Comparison of ENCODE assay signal across 24 cellular contexts in genomic region chr17:44749076-44750020, GRCh38. TPM values are rescaled to one million over a fixed set of nuclear protein-coding genes. Genes with fewer than 3 reads are reported as not detected.
DNase-seq lines count a peak whose midpoint lies in the region; ATAC-seq, FAIRE-seq and TF ChIP-seq lines count a peak whose summit lies in the region.
"Had no signal": no experiment of that assay in that cellular context is flagged by ENCODE, and none has a peak within 500 bp of the region (broad histone marks: within the 10 kb centered on the region; RNA-seq: fewer than 3 reads in every experiment).

No MANE protein-coding gene starts in this region.

- H3K4me1 Mint-ChIP-seq in CD4-positive, alpha-beta memory T cell = no peaks in the 10 kb centered on the region
- H3K4me1 Mint-ChIP-seq: activated naive CD8-positive, alpha-beta T cell treated with anti-CD3 and anti-CD28 coated beads for 36 hours; activated T-helper 17 cell treated with anti-CD3 and anti-CD28 coated beads, Interleukin-2, amount 50 U/mL, for 72 hours; WTC11 had no signal

- H3K4me2 ChIP-seq in K562 (ENCODE audit: insufficient read depth, low read length) (no peak overlapping the region), neuronal stem cell (ENCODE audit: insufficient read depth, low read length, poor library complexity, severe bottlenecking) (no peak overlapping the region)
- H3K4me2 ChIP-seq: A549 had no signal

- H3K27ac Mint-ChIP-seq in CD4-positive, alpha-beta memory T cell = no peak overlapping the region
- H3K27ac Mint-ChIP-seq: activated naive CD8-positive, alpha-beta T cell treated with anti-CD3 and anti-CD28 coated beads for 36 hours; WTC11 had no signal

- no peaks in the 10 kb centered on the region for H3K79me2 ChIP-seq in K562 (ENCODE audit: control insufficient read depth, insufficient read depth, low read length)

- TF ChIP-seq CTCF in K562 (IDR thresholded peaks at IDR 0.05 in 2 of 3, conservative IDR thresholded peaks at IDR 0.05 in 1 of 3; ENCODE audit: insufficient read depth in 2 of 3, low read depth in 1 of 3, low read length in 3 of 3) = no peak
- no peak for TF ChIP-seq CTCF in heart left ventricle (IDR thresholded peaks at IDR 0.05)

- peaks cover 56% of the 10 kb centered on the region; the same call in 2 of the 3 replicates for H3K36me3 ChIP-seq in K562 (ENCODE audit: control insufficient read depth, insufficient read depth, low read length)
- H3K36me3 ChIP-seq in heart left ventricle = peaks cover 0 to 24% (median 0%) of the 10 kb centered on the region in 9 donors
- peaks cover 30 to 66% of the 10 kb centered on the region in 2 donors for H3K36me3 ChIP-seq in neuronal stem cell (replicated peaks in 1 of 2; ENCODE audit: control insufficient read depth in 2 of 2, insufficient read depth in 2 of 2, low read length in 2 of 2)
- no peaks in the 10 kb centered on the region for H3K36me3 ChIP-seq in CD4-positive, alpha-beta memory T cell (ENCODE audit: insufficient read depth, low read length)
- H3K36me3 ChIP-seq: brain microvascular endothelial cell had no signal

- H2BK5ac ChIP-seq in neuronal stem cell (ENCODE audit: low read length) = no peak overlapping the region

- H2BK12ac ChIP-seq in neuronal stem cell (ENCODE audit: low read length) = no peak overlapping the region

- in situ Hi-C loops in G401 (cut with HindIII; ENCODE audit: low sequenced_read_pairs) = no loop called here
- in situ Hi-C loops in K562 (cut with MboI) = no loop called here

- H3K27me3 ChIP-seq in K562 (ENCODE audit: control insufficient read depth in 2 of 2, insufficient read depth in 2 of 2, low read length in 2 of 2) (no peaks in the 10 kb centered on the region), heart left ventricle (no peaks in the 10 kb centered on the region), neuronal stem cell (ENCODE audit: control insufficient read depth in 3 of 3, insufficient read depth in 3 of 3, low read depth in 1 of 3, low read length in 3 of 3) (no peaks in the 10 kb centered on the region)
- no peaks in the 10 kb centered on the region for H3K27me3 ChIP-seq in CD4-positive, alpha-beta memory T cell (ENCODE audit: insufficient read depth, low read length)
- H3K27me3 ChIP-seq: BE2C, brain microvascular endothelial cell had no signal

- no peak for TF ChIP-seq RAD21 in K562 (CRISPR knock-in tag; conservative IDR thresholded peaks at IDR 0.05 in 1 of 2, IDR thresholded peaks at IDR 0.05 in 1 of 2)

- H3K9ac ChIP-seq in K562 (ENCODE audit: insufficient read depth in 1 of 2, low read depth in 2 of 2, low read length in 2 of 2) = peak overlapping the region in 1 of 2 experiments; percentile 40; a peak in 2 of 4 replicates
- H3K9ac ChIP-seq in neuronal stem cell (ENCODE audit: low read depth, low read length, poor library complexity) = no peak overlapping the region
- H3K9ac ChIP-seq: GM23248 had no signal

- H3K36me3 Mint-ChIP-seq in CD4-positive, alpha-beta memory T cell = peaks cover 3 to 7% of the 10 kb centered on the region in 2 donors

- FAIRE-seq in K562 (lab: Jason Lieb, UNC) = no peak
- FAIRE-seq: A549, islet of Langerhans had no signal

- intact Hi-C loops in K562 (cut with micrococcal nuclease) (no loop called here), heart left ventricle (cut with DNase I) (loop anchor here in 1 of 10 donors (10.0 kb wide), 1 partner anchor 55 kb away; no protein-coding TSS in a partner anchor)
- intact Hi-C loops in CD4-positive, alpha-beta memory T cell (cut with micrococcal nuclease) = no loop called here

- no peaks in the 10 kb centered on the region for H3K9me3 ChIP-seq in K562 (replicated peaks; ENCODE audit: control insufficient read depth, insufficient read depth, low read depth, low read length)
- H3K9me3 ChIP-seq in heart left ventricle = no peaks in the 10 kb centered on the region
- no peaks in the 10 kb centered on the region for H3K9me3 ChIP-seq in neuronal stem cell (replicated peaks in 1 of 2; ENCODE audit: control insufficient read depth in 2 of 2, insufficient read depth in 1 of 2, low read depth in 1 of 2, low read length in 2 of 2)
- H3K9me3 ChIP-seq in CD4-positive, alpha-beta memory T cell (ENCODE audit: control insufficient read depth in 1 of 2, low read length in 2 of 2) = no peaks in the 10 kb centered on the region
- H3K9me3 ChIP-seq: A549, BE2C, Caco-2 had no signal

- WGBS in K562 (ENCODE audit: insufficient coverage, low coverage, missing lambda C conversion rate) = 84% methylated on average over 11 of the region's 19 CpGs
- WGBS in heart left ventricle, 4 donors = 53 to 70% (median 64%) methylated on average over 12 to 19 of the region's 19 CpGs
- WGBS in neuronal stem cell (ENCODE audit: extremely low coverage in 2 of 2, insufficient read length in 2 of 2, insufficient replicate concordance in 1 of 2), 2 donors = no CpG with 5 or more reads among the region's 19 CpGs

- TF ChIP-seq EP300 in K562 (IDR thresholded peaks at IDR 0.05; ENCODE audit: low read length) = no peak

- CTCF ChIA-PET in K562 (lab: Yijun Ruan, JAX; ENCODE audit: low intra/inter-chr PET ratio) = no interaction called here
- CTCF ChIA-PET in CD4-positive, alpha-beta memory T cell (lab: Charles Lee; ENCODE audit: partially characterized antibody) = interaction anchor here (0.9 to 1.1 kb wide), 2 partner anchors 29 to 37 kb away, joined by 3 read pairs; no protein-coding TSS in a partner anchor

- H3K27ac ChIP-seq in K562 (ENCODE audit: extremely low read depth, low read depth, low read length) (no peak overlapping the region), heart left ventricle (peak overlapping the region in 5 of 12 donors; percentile 33 to 53 (median 41)), neuronal stem cell (replicated peaks; ENCODE audit: low read length) (no peak overlapping the region)
- no peak overlapping the region for H3K27ac ChIP-seq in CD4-positive, alpha-beta memory T cell (ENCODE audit: low read depth, low read length)
- H3K27ac ChIP-seq: A549, brain microvascular endothelial cell, epithelial cell of prostate, GM23248 had no signal

- peak overlapping the region; percentile 38 for H3K14ac ChIP-seq in neuronal stem cell (ENCODE audit: low read length)

- H3K23ac ChIP-seq in neuronal stem cell (ENCODE audit: low read depth, low read length, poor library complexity) = no peak overlapping the region

- H4K20me1 ChIP-seq in K562 (replicated peaks; ENCODE audit: control insufficient read depth, insufficient read depth, low read length) = peaks cover 4% of the 10 kb centered on the region; the same call in 1 of the 2 replicates

- ATAC-seq in K562 (no peak), heart left ventricle (peak in 3 of 4 donors; percentile 54 to 64 (median 58))
- ATAC-seq: activated T-helper 17 cell treated with anti-CD3 and anti-CD28 coated beads, Interleukin-2, amount 50 U/mL, for 72 hours; WTC11 had no signal

- H3K4me3 ChIP-seq in K562 = no peak overlapping the region
- peak overlapping the region in 9 of 12 donors; percentile 7 to 45 (median 29) for H3K4me3 ChIP-seq in heart left ventricle
- no peak overlapping the region for H3K4me3 ChIP-seq in neuronal stem cell (ENCODE audit: low read length in 2 of 2)
- H3K4me3 ChIP-seq in CD4-positive, alpha-beta memory T cell (ENCODE audit: low read length in 2 of 2) = no peak overlapping the region
- H3K4me3 ChIP-seq: A549, GM23248, lung had no signal

- no peak overlapping the region for H4K8ac ChIP-seq in neuronal stem cell (ENCODE audit: low read depth, low read length)

- no peak overlapping the region for H3K18ac ChIP-seq in neuronal stem cell (ENCODE audit: low read length)

- peak; percentile 72 for DNase-seq in G401 (ENCODE audit: low spot score)
- no peak for DNase-seq in K562 (ENCODE audit: extremely low read depth in 1 of 4, low spot score in 3 of 4)
- peak in 1 of 5 donors; percentile 35 for DNase-seq in heart left ventricle
- DNase-seq in neuronal stem cell (ENCODE audit: low spot score) = no peak
- no peak for DNase-seq in NCI-H2196 treated with DMSO at 0.1 percent for 48 hours (lab: John Stamatoyannopoulos, UW; ENCODE audit: unreplicated experiment)
- DNase-seq in CD4-positive, alpha-beta memory T cell = no peak
- DNase-seq in superior temporal gyrus (ENCODE audit: extremely low spot score) = no peak
- no peak for DNase-seq in HuH-7.5 (ENCODE audit: low spot score)
- DNase-seq: activated CD8-positive, alpha-beta memory T cell treated with anti-CD3 and anti-CD28 coated beads, Interleukin-2, amount 50 U/mL, for 4 hours; activated naive CD8-positive, alpha-beta T cell treated with anti-CD3 and anti-CD28 coated beads for 36 hours; BE2C; brain microvascular endothelial cell; Caco-2; GM23248; MM.1S; NCI-H146; NCI-H2171; RPMI8226 had no signal

- H4K91ac ChIP-seq in neuronal stem cell (ENCODE audit: low read depth, low read length, poor library complexity) = no peak overlapping the region

- peaks cover 3% of the 10 kb centered on the region for H3K9me1 ChIP-seq in K562 (ENCODE audit: control insufficient read depth, insufficient read depth, low read length)

- H3K4ac ChIP-seq in neuronal stem cell (ENCODE audit: low read length) = no peak overlapping the region

- no peak overlapping the region for H3K4me3 Mint-ChIP-seq in CD4-positive, alpha-beta memory T cell
- H3K4me3 Mint-ChIP-seq: activated naive CD8-positive, alpha-beta T cell treated with anti-CD3 and anti-CD28 coated beads for 36 hours; activated T-helper 17 cell treated with anti-CD3 and anti-CD28 coated beads, Interleukin-2, amount 50 U/mL, for 72 hours; WTC11 had no signal

- H2BK15ac ChIP-seq in neuronal stem cell (ENCODE audit: low read length) = no peak overlapping the region

- H2BK120ac ChIP-seq in neuronal stem cell (ENCODE audit: low read depth, low read length) = no peak overlapping the region

- H2AK5ac ChIP-seq in neuronal stem cell (ENCODE audit: low read depth, low read length) = no peak overlapping the region

- BruUV-seq in K562 (replicated peaks; lab: Mats Ljungman, UMichigan) = no TSS peak

- peaks cover 24 to 32% of the 10 kb centered on the region in 2 experiments for H3K4me1 ChIP-seq in K562 (replicated peaks in 1 of 2; ENCODE audit: control insufficient read depth in 2 of 2, insufficient read depth in 2 of 2, low read length in 2 of 2)
- peaks cover 0 to 18% (median 2%) of the 10 kb centered on the region in 12 donors for H3K4me1 ChIP-seq in heart left ventricle
- H3K4me1 ChIP-seq in neuronal stem cell (ENCODE audit: control insufficient read depth in 2 of 2, insufficient read depth in 1 of 2, low read depth in 1 of 2, low read length in 2 of 2) = no peaks in the 10 kb centered on the region
- no peaks in the 10 kb centered on the region for H3K4me1 ChIP-seq in CD4-positive, alpha-beta memory T cell (ENCODE audit: insufficient read depth, low read length)
- H3K4me1 ChIP-seq: A549, BE2C, Caco-2 had no signal

- no peak overlapping the region for H2AFZ ChIP-seq in K562 (ENCODE audit: low read depth, low read length)
- no peak overlapping the region for H2AFZ ChIP-seq in neuronal stem cell (ENCODE audit: low read length)
- H2AFZ ChIP-seq: GM23248 had no signal

- peaks cover 1 to 3% of the 10 kb centered on the region in 2 donors for H3K27me3 Mint-ChIP-seq in CD4-positive, alpha-beta memory T cell

- no peaks in the 10 kb centered on the region for H3K79me1 ChIP-seq in neuronal stem cell (ENCODE audit: low read depth, low read length)

- POLR2A ChIA-PET in K562 (lab: Yijun Ruan, JAX) = interaction anchor here (0.6 to 1.3 kb wide), 2 partner anchors 10 to 12 kb away, joined by 3 to 5 read pairs; no protein-coding TSS in a partner anchor
- POLR2A ChIA-PET in CD4-positive, alpha-beta memory T cell (lab: Charles Lee; ENCODE audit: partially characterized antibody) = interaction anchor here (1.2 kb wide), 1 partner anchor 41 kb away, joined by 3 read pairs; the partner anchor contains the start of gene DBF4B

- H3K9me3 Mint-ChIP-seq in CD4-positive, alpha-beta memory T cell = no peaks in the 10 kb centered on the region
- H3K9me3 Mint-ChIP-seq: activated naive CD8-positive, alpha-beta T cell treated with anti-CD3 and anti-CD28 coated beads for 36 hours; activated T-helper 17 cell treated with anti-CD3 and anti-CD28 coated beads, Interleukin-2, amount 50 U/mL, for 72 hours had no signal

- TF ChIP-seq POLR2A in K562 (conservative IDR thresholded peaks at IDR 0.05) = no peak
- TF ChIP-seq POLR2A in heart left ventricle (IDR thresholded peaks at IDR 0.05) = no peak

RNA-seq across cellular contexts. Expression of gene ADAM11, which starts 9.4 kb away (rescaled TPM):
- total RNA-seq in G401 (2014; rRNA removed; shearing (Covaris generic)) = 16.4 and 21.6 TPM in 2 replicates
- total RNA-seq in K562 (2011; cell fraction: chromatin; rRNA removed; ENCODE audit: low replicate concordance) = 1.0 and 1.4 TPM in 2 replicates
- total RNA-seq in K562 (2011; cell fraction: nucleolus; rRNA removed) = 1.6 and 2.0 TPM in 2 replicates
- total RNA-seq in K562 (2011; cell fraction: nucleoplasm; rRNA removed) = 0.22 and 0.76 TPM in 2 replicates
- total RNA-seq in K562 (2014; rRNA removed) = 0.14 and 0.41 TPM in 2 replicates
- not detected in 2 replicates for total RNA-seq in K562 (2014; rRNA removed; fragmentation: Illumina TruSeq; extraction: Trizol)
- total RNA-seq in K562 (2015; rRNA removed; fragmentation: Illumina TruSeq; extraction: Trizol) = 0.04 TPM in 2 replicates
- total RNA-seq in K562 (2021) = 0.18 and 0.31 TPM in 2 replicates
- 0.15 and 0.23 TPM in 2 replicates for polyA plus RNA-seq in K562 (2011; rRNA removed)
- polyA plus RNA-seq in K562 (2011; cell fraction: cytosol; rRNA removed) = 0.13 and 0.16 TPM in 2 replicates
- 1.7 and 1.8 TPM in 2 replicates for polyA plus RNA-seq in K562 (2011; cell fraction: nucleus; rRNA removed)
- polyA plus RNA-seq in K562 (2012) = 0.22 and 0.30 TPM in 2 replicates
- 0.08 and 0.10 TPM in 2 replicates for polyA plus RNA-seq in K562 (2014; fragmentation: Illumina TruSeq; extraction: Trizol)
- polyA plus RNA-seq in K562 (2014; fragmentation: Nextera tagmentation; extraction: Ambion mirVana) = under 1 TPM in 1 of 2 experiments, not detected in 1; 0.01 TPM
- polyA plus RNA-seq in K562 (2014; rRNA removed) = 0.17 and 0.84 TPM in 2 replicates
- 0.06 and 0.39 TPM in 2 replicates for polyA minus RNA-seq in K562 (2011; rRNA and poly(A)+ RNA removed)
- not detected in 2 replicates for polyA minus RNA-seq in K562 (2011; cell fraction: cytosol; rRNA and poly(A)+ RNA removed)
- polyA minus RNA-seq in K562 (2011; cell fraction: nucleus; rRNA and poly(A)+ RNA removed) = 0.27 and 0.44 TPM in 2 replicates
- total RNA-seq in heart left ventricle = 10 to 100 TPM in 6 of 9 donors, 1 to 10 TPM in 3; 6.6 to 24.6 (median 12.6) TPM
- 1 to 10 TPM; 1.8 to 9.3 TPM for polyA plus RNA-seq in heart left ventricle
- polyA plus RNA-seq in neuronal stem cell (2013, experiment 1 of 2) = 2.9 TPM
- polyA plus RNA-seq in neuronal stem cell (2013, experiment 2 of 2) = 2.7 TPM
- under 1 TPM; 0.72 to 0.90 TPM for total RNA-seq in CD4-positive, alpha-beta memory T cell
- under 1 TPM; 0.03 to 0.09 TPM for polyA plus RNA-seq in CD4-positive, alpha-beta memory T cell

RNA-seq across cellular contexts. Expression of gene DBF4B, which starts 40.9 kb away (rescaled TPM):
- 8.9 and 16.3 TPM in 2 replicates for total RNA-seq in G401 (2014; rRNA removed; shearing (Covaris generic))
- total RNA-seq in K562 (2011; cell fraction: chromatin; rRNA removed; ENCODE audit: low replicate concordance) = 70.0 and 132 TPM in 2 replicates
- total RNA-seq in K562 (2011; cell fraction: nucleolus; rRNA removed) = 61.5 and 66.2 TPM in 2 replicates
- 79.9 and 98.9 TPM in 2 replicates for total RNA-seq in K562 (2011; cell fraction: nucleoplasm; rRNA removed)
- 13.0 and 13.7 TPM in 2 replicates for total RNA-seq in K562 (2014; rRNA removed)
- 12.3 and 12.5 TPM in 2 replicates for total RNA-seq in K562 (2014; rRNA removed; fragmentation: Illumina TruSeq; extraction: Trizol)
- total RNA-seq in K562 (2015; rRNA removed; fragmentation: Illumina TruSeq; extraction: Trizol) = 11.8 and 14.6 TPM in 2 replicates
- total RNA-seq in K562 (2021) = 24.0 and 26.9 TPM in 2 replicates
- 21.8 and 26.8 TPM in 2 replicates for polyA plus RNA-seq in K562 (2011; rRNA removed)
- 15.8 and 20.4 TPM in 2 replicates for polyA plus RNA-seq in K562 (2011; cell fraction: cytosol; rRNA removed)
- 47.2 and 70.7 TPM in 2 replicates for polyA plus RNA-seq in K562 (2011; cell fraction: nucleus; rRNA removed)
- 16.1 and 24.5 TPM in 2 replicates for polyA plus RNA-seq in K562 (2012)
- 26.6 and 27.4 TPM in 2 replicates for polyA plus RNA-seq in K562 (2014; fragmentation: Illumina TruSeq; extraction: Trizol)
- polyA plus RNA-seq in K562 (2014; fragmentation: Nextera tagmentation; extraction: Ambion mirVana) = 1 to 10 TPM; 2.5 to 2.9 TPM
- polyA plus RNA-seq in K562 (2014; rRNA removed) = 20.4 and 21.7 TPM in 2 replicates
- 13.6 and 14.5 TPM in 2 replicates for polyA minus RNA-seq in K562 (2011; rRNA and poly(A)+ RNA removed)
- 9.8 and 13.2 TPM in 2 replicates for polyA minus RNA-seq in K562 (2011; cell fraction: cytosol; rRNA and poly(A)+ RNA removed)
- 11.0 and 11.4 TPM in 2 replicates for polyA minus RNA-seq in K562 (2011; cell fraction: nucleus; rRNA and poly(A)+ RNA removed)
- 1 to 10 TPM; 1.4 to 5.3 (median 4.2) TPM for total RNA-seq in heart left ventricle
- 1 to 10 TPM; 3.4 to 3.8 TPM for polyA plus RNA-seq in heart left ventricle
- 17.3 TPM for polyA plus RNA-seq in neuronal stem cell (2013, experiment 1 of 2)
- polyA plus RNA-seq in neuronal stem cell (2013, experiment 2 of 2) = 16.9 TPM
- total RNA-seq in CD4-positive, alpha-beta memory T cell = 1 to 10 TPM; 8.1 to 8.4 TPM
- under 1 TPM in 1 of 2 donors, not detected in 1; 1.00 TPM for polyA plus RNA-seq in CD4-positive, alpha-beta memory T cell

RNA-seq across cellular contexts. Expression of gene CCDC43, which starts 59.8 kb away (rescaled TPM):
- 76.2 and 79.0 TPM in 2 replicates for total RNA-seq in G401 (2014; rRNA removed; shearing (Covaris generic))
- total RNA-seq in K562 (2011; cell fraction: chromatin; rRNA removed; ENCODE audit: low replicate concordance) = 7.6 and 17.2 TPM in 2 replicates
- total RNA-seq in K562 (2011; cell fraction: nucleolus; rRNA removed) = 4.7 and 5.1 TPM in 2 replicates
- 9.2 and 14.0 TPM in 2 replicates for total RNA-seq in K562 (2011; cell fraction: nucleoplasm; rRNA removed)
- total RNA-seq in K562 (2014; rRNA removed) = 25.0 and 29.2 TPM in 2 replicates
- 40.7 and 46.9 TPM in 2 replicates for total RNA-seq in K562 (2014; rRNA removed; fragmentation: Illumina TruSeq; extraction: Trizol)
- total RNA-seq in K562 (2015; rRNA removed; fragmentation: Illumina TruSeq; extraction: Trizol) = 39.2 and 42.3 TPM in 2 replicates
- 22.9 and 23.6 TPM in 2 replicates for total RNA-seq in K562 (2021)
- polyA plus RNA-seq in K562 (2011; rRNA removed) = 11.8 and 16.8 TPM in 2 replicates
- polyA plus RNA-seq in K562 (2011; cell fraction: cytosol; rRNA removed) = 2.1 and 5.0 TPM in 2 replicates
- polyA plus RNA-seq in K562 (2011; cell fraction: nucleus; rRNA removed) = 5.3 and 5.8 TPM in 2 replicates
- 15.3 and 17.8 TPM in 2 replicates for polyA plus RNA-seq in K562 (2012)
- polyA plus RNA-seq in K562 (2014; fragmentation: Illumina TruSeq; extraction: Trizol) = 29.1 and 35.1 TPM in 2 replicates
- polyA plus RNA-seq in K562 (2014; fragmentation: Nextera tagmentation; extraction: Ambion mirVana) = 10 to 100 TPM; 11.7 to 13.7 TPM
- 21.8 and 25.9 TPM in 2 replicates for polyA plus RNA-seq in K562 (2014; rRNA removed)
- 39.5 and 40.0 TPM in 2 replicates for polyA minus RNA-seq in K562 (2011; rRNA and poly(A)+ RNA removed)
- 5.7 and 12.8 TPM in 2 replicates for polyA minus RNA-seq in K562 (2011; cell fraction: cytosol; rRNA and poly(A)+ RNA removed)
- polyA minus RNA-seq in K562 (2011; cell fraction: nucleus; rRNA and poly(A)+ RNA removed) = 4.6 and 10.1 TPM in 2 replicates
- total RNA-seq in heart left ventricle = 10 to 100 TPM; 19.0 to 32.9 (median 29.0) TPM
- 10 to 100 TPM; 20.9 to 21.8 TPM for polyA plus RNA-seq in heart left ventricle
- polyA plus RNA-seq in neuronal stem cell (2013, experiment 1 of 2) = 28.1 TPM
- 28.7 TPM for polyA plus RNA-seq in neuronal stem cell (2013, experiment 2 of 2)
- total RNA-seq in CD4-positive, alpha-beta memory T cell = 10 to 100 TPM; 17.9 to 18.8 TPM
- polyA plus RNA-seq in CD4-positive, alpha-beta memory T cell = 10 to 100 TPM; 10.7 to 14.0 TPM

Comparison
In these comparisons a context has a peak if more than half of its experiments do, and no peak if none do; other contexts are left out.
1. H3K4me3 ChIP-seq: peak in heart left ventricle (9 of 12); none in K562 (single experiment), neuronal stem cell (0 of 2) and CD4-positive, alpha-beta memory T cell (0 of 2).